In the genomic region with DNA sequence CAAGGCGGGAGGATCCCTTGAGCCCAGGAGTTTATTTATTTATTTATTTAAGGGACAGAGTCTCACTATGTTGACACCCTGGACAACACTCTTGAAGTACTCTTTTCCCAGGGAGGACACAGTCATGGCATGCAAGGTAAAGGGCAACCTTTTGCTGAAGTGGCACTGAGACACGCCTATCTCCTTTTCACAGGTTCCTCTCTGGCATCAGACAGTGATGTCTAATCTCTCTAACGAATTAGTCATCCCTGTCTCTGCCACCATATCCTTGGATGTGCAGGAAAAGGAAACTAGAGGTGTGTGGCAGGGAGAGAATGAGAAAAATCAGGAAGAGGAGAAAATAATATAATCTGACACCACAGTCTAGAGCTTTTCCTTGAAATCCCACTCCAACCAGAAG, we compare ENCODE assay signal across 14 cellular contexts.
"Had no signal": no experiment of that assay in that cellular context is flagged by ENCODE, and none has a peak within 500 bp of the region (broad histone marks: within the 10 kb centered on the region; RNA-seq: fewer than 3 reads in every experiment).

No MANE protein-coding gene starts in this region.

- H3K4me3 Mint-ChIP-seq: effector memory CD8-positive, alpha-beta T cell; nephron; T-helper 2 cell treated with Interferon-gamma antibody and Interleukin-4, amounts not matched to agents 5 μg/mL and 100 μg/mL, for 36 hours had no signal

- H3K4me1 ChIP-seq: transverse colon had no signal

- DNase-seq: activated CD4-positive, alpha-beta T cell treated with anti-CD3 and anti-CD28 coated beads, Interleukin-2, amount 50 U/mL, for 1 hour; activated naive CD4-positive, alpha-beta T cell; anterior cingulate cortex; effector memory CD8-positive, alpha-beta T cell; erythroblast; left lung; occipital lobe; stimulated activated CD4-positive, alpha-beta T cell treated with anti-CD3 and anti-CD28 coated beads, Interleukin-15, amount 100 ng/mL, for 24 hours; stimulated activated CD4-positive, alpha-beta T cell treated with anti-CD3 and anti-CD28 coated beads, Interleukin-4, amount 100 ng/mL, for 1 hour; stimulated activated naive CD4-positive, alpha-beta T cell treated with Interleukin-2 at 50 U/mL for 16 hours; substantia nigra; transverse colon had no signal

- H3K27ac ChIP-seq: left lung, transverse colon had no signal

- ATAC-seq: effector memory CD8-positive, alpha-beta T cell; left lung had no signal

- H3K36me3 ChIP-seq: left lung, transverse colon had no signal

- H3K4me3 ChIP-seq: left lung, transverse colon had no signal

- H3K27me3 ChIP-seq: transverse colon had no signal

- H3K27ac Mint-ChIP-seq: effector memory CD8-positive, alpha-beta T cell; T-helper 2 cell treated with Interferon-gamma antibody and Interleukin-4, amounts not matched to agents 5 μg/mL and 100 μg/mL, for 36 hours had no signal

- H3K4me1 Mint-ChIP-seq: nephron had no signal

- H3K9me3 Mint-ChIP-seq: effector memory CD8-positive, alpha-beta T cell; nephron; T-helper 2 cell treated with Interferon-gamma antibody and Interleukin-4, amounts not matched to agents 5 μg/mL and 100 μg/mL, for 36 hours had no signal

- H3K9me3 ChIP-seq: left lung, transverse colon had no signal
